In the genomic region with DNA sequence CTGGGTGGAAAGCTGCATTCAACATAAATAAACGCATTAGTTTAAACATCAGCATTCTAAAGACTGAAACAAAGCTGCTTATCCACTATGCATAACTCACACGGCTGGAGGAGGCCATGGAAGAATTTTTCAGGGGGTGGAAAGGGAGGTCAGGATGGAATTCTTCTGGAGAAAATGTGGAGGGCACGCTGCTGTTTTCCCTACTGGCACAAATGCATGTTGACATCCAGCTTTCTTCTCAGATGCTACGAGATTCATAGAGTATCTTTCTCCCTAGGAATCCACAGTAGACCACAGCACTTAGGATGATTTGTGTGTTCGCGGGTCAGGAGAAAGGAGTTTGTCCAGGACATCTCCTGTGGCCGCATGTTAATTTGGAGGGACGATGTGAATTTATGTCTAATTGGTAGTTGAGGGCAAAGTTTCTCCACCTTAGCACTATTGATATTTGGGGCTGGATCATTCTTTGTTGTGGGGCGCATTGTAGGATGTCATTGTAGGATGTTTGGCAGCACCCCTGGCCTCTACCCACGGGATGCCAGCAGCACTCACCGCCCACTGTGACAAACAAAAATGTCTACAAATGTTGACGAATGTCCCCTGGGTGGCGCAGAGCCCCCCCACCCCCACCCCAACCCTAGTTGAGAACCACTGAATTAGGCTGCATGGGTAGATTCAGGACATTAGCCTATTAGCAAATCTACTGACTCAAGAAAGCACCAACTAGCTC, we compare ENCODE assay signal across 16 cellular contexts.
DNase-seq lines count a peak whose midpoint lies in the region; ATAC-seq and TF ChIP-seq lines count a peak whose summit lies in the region.
"Had no signal": no experiment of that assay in that cellular context is flagged by ENCODE, and none has a peak within 500 bp of the region (broad histone marks: within the 10 kb centered on the region; RNA-seq: fewer than 3 reads in every experiment).

No MANE protein-coding gene starts in this region.

- H3K27me3 ChIP-seq in GM23338 (ENCODE audit: insufficient read depth): no peaks in the 10 kb centered on the region
- H3K27me3 ChIP-seq: BLaER1 treated with 17β-estradiol and CSF1 and Interleukin-3, amounts not matched to agents 10 nM and 100 nM had no signal

- H3K9me3 Mint-ChIP-seq in GM23338 (no peaks in the 10 kb centered on the region), brain (peaks cover 0 to 4% (median 0%) of the 10 kb centered on the region in 5 experiments)

- H3K27ac Mint-ChIP-seq in GM23338 (no peak overlapping the region), brain (peak overlapping the region in 3 of 5 experiments; percentile 27 to 81 (median 71))
- H3K27ac Mint-ChIP-seq: CD4-positive, CD25-positive, alpha-beta regulatory T cell had no signal

- no peaks in the 10 kb centered on the region for H3F3A ChIP-seq in GM23338 (replicated peaks; ENCODE audit: low read depth)

- peaks cover 13% of the 10 kb centered on the region for H3K4me1 ChIP-seq in GM23338 (ENCODE audit: insufficient read depth)
- H3K4me1 ChIP-seq: BLaER1 treated with 17β-estradiol and CSF1 and Interleukin-3, amounts not matched to agents 10 nM and 100 nM had no signal

- H3K36me3 ChIP-seq in GM23338 (ENCODE audit: insufficient read depth): no peaks in the 10 kb centered on the region
- H3K36me3 ChIP-seq: BLaER1 treated with 17β-estradiol and CSF1 and Interleukin-3, amounts not matched to agents 10 nM and 100 nM had no signal

- H3K4me3 Mint-ChIP-seq in GM23338 (no peak overlapping the region), brain (peak overlapping the region in 1 of 5 experiments; percentile 28)
- H3K4me3 Mint-ChIP-seq: CD4-positive, CD25-positive, alpha-beta regulatory T cell had no signal

- no peaks in the 10 kb centered on the region for H3K79me2 ChIP-seq in GM23338 (replicated peaks; ENCODE audit: insufficient read depth)

- TF ChIP-seq CTCF in GM23338 (conservative IDR thresholded peaks at IDR 0.05; ENCODE audit: low read depth in 2 of 2) (no peak), brain (conservative IDR thresholded peaks at IDR 0.05) (no peak)

- peaks cover 3% of the 10 kb centered on the region for H3K9me2 ChIP-seq in GM23338 (ENCODE audit: insufficient read depth)

- H3K36me3 Mint-ChIP-seq in GM23338 (ENCODE audit: low read depth) (no peaks in the 10 kb centered on the region), brain (no peaks in the 10 kb centered on the region)
- H3K36me3 Mint-ChIP-seq: CD4-positive, CD25-positive, alpha-beta regulatory T cell had no signal

- no peak overlapping the region for H3K4me3 ChIP-seq in GM23338
- H3K4me3 ChIP-seq: BLaER1 treated with 17β-estradiol and CSF1 and Interleukin-3, amounts not matched to agents 10 nM and 100 nM; GM23248 had no signal

- peak overlapping the region; percentile 41; the same call in 1 of the 2 replicates for H3K4me2 ChIP-seq in GM23338
- H3K4me2 ChIP-seq: BLaER1 treated with 17β-estradiol and CSF1 and Interleukin-3, amounts not matched to agents 10 nM and 100 nM had no signal

- peaks cover 7% of the 10 kb centered on the region for H3K27me3 Mint-ChIP-seq in GM23338 (ENCODE audit: insufficient read depth, low read depth, poor library complexity)
- H3K27me3 Mint-ChIP-seq in brain: peaks cover 3% of the 10 kb centered on the region
- H3K27me3 Mint-ChIP-seq: CD4-positive, CD25-positive, alpha-beta regulatory T cell had no signal

- no peak overlapping the region for H3K27ac ChIP-seq in GM23338 (ENCODE audit: low read depth)
- H3K27ac ChIP-seq: BLaER1 treated with 17β-estradiol and CSF1 and Interleukin-3, amounts not matched to agents 10 nM and 100 nM; GM23248 had no signal

- ATAC-seq in GM23338 (no peak), HG03442 (IDR thresholded peaks at IDR 0.05; ENCODE audit: unreplicated experiment) (no peak)
- ATAC-seq: HepG2 had no signal

- H2AFZ ChIP-seq in GM23338: no peak overlapping the region
- H2AFZ ChIP-seq: GM23248 had no signal

- no peaks in the 10 kb centered on the region for H4K20me1 ChIP-seq in GM23338 (replicated peaks; ENCODE audit: insufficient read depth)
- H4K20me1 ChIP-seq: BLaER1 treated with 17β-estradiol and CSF1 and Interleukin-3, amounts not matched to agents 10 nM and 100 nM had no signal

- H3K4me1 Mint-ChIP-seq in GM23338: peaks cover 23% of the 10 kb centered on the region
- peaks cover 58% of the 10 kb centered on the region for H3K4me1 Mint-ChIP-seq in brain
- H3K4me1 Mint-ChIP-seq: CD4-positive, CD25-positive, alpha-beta regulatory T cell had no signal

- DNase-seq in GM23338 (ENCODE audit: low spot score): no peak
- DNase-seq in islet precursor cell: peak; percentile 29
- peak; percentile 61 for DNase-seq in retina
- DNase-seq in NCI-H1092 (lab: John Stamatoyannopoulos, UW): no peak
- DNase-seq in RPMI8226: no peak
- DNase-seq in mucosa of gallbladder (ENCODE audit: low spot score): no peak
- DNase-seq: 8988T; CD4-positive, CD25-positive, alpha-beta regulatory T cell; DMS53; GF-D8; GM23248; H7 had no signal

TF ChIP-seq in GM23338, 12 proteins besides CTCF, POLR2A, EP300 and RAD21 (continues in another document):
- TF ChIP-seq, protein P1, sequence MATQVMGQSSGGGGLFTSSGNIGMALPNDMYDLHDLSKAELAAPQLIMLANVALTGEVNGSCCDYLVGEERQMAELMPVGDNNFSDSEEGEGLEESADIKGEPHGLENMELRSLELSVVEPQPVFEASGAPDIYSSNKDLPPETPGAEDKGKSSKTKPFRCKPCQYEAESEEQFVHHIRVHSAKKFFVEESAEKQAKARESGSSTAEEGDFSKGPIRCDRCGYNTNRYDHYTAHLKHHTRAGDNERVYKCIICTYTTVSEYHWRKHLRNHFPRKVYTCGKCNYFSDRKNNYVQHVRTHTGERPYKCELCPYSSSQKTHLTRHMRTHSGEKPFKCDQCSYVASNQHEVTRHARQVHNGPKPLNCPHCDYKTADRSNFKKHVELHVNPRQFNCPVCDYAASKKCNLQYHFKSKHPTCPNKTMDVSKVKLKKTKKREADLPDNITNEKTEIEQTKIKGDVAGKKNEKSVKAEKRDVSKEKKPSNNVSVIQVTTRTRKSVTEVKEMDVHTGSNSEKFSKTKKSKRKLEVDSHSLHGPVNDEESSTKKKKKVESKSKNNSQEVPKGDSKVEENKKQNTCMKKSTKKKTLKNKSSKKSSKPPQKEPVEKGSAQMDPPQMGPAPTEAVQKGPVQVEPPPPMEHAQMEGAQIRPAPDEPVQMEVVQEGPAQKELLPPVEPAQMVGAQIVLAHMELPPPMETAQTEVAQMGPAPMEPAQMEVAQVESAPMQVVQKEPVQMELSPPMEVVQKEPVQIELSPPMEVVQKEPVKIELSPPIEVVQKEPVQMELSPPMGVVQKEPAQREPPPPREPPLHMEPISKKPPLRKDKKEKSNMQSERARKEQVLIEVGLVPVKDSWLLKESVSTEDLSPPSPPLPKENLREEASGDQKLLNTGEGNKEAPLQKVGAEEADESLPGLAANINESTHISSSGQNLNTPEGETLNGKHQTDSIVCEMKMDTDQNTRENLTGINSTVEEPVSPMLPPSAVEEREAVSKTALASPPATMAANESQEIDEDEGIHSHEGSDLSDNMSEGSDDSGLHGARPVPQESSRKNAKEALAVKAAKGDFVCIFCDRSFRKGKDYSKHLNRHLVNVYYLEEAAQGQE (IDR thresholded peaks at IDR 0.05; ENCODE audit: unreplicated experiment): no peak
- TF ChIP-seq ZNF114 (CRISPR knock-in tag; IDR thresholded peaks at IDR 0.05) (no peak), CREB1 (CRISPR knock-in tag; IDR thresholded peaks at IDR 0.05; ENCODE audit: low read depth) (no peak), EZH2phosphoT487 (IDR thresholded peaks at IDR 0.05; ENCODE audit: unreplicated experiment) (no peak), STAT1 (IDR thresholded peaks at IDR 0.05; ENCODE audit: unreplicated experiment) (no peak), POLR2AphosphoS5 (IDR thresholded peaks at IDR 0.05; ENCODE audit: low read depth) (no peak), NANOG (IDR thresholded peaks at IDR 0.05; ENCODE audit: borderline replicate concordance) (no peak), EZH2 (IDR thresholded peaks at IDR 0.05; ENCODE audit: low read depth, unreplicated experiment) (no peak), ZNF331 (CRISPR knock-in tag; IDR thresholded peaks at IDR 0.05; ENCODE audit: low read depth) (no peak), JUNB (IDR thresholded peaks at IDR 0.05; ENCODE audit: unreplicated experiment) (no peak)
- TF ChIP-seq, protein P2, sequence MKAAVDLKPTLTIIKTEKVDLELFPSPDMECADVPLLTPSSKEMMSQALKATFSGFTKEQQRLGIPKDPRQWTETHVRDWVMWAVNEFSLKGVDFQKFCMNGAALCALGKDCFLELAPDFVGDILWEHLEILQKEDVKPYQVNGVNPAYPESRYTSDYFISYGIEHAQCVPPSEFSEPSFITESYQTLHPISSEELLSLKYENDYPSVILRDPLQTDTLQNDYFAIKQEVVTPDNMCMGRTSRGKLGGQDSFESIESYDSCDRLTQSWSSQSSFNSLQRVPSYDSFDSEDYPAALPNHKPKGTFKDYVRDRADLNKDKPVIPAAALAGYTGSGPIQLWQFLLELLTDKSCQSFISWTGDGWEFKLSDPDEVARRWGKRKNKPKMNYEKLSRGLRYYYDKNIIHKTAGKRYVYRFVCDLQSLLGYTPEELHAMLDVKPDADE (IDR thresholded peaks at IDR 0.05): no peak

Comparison
In these comparisons a context has a peak if more than half of its experiments do, and no peak if none do; other contexts are left out.
1. DNase-seq: peak in islet precursor cell (single experiment) and retina (single experiment); none in GM23338 (single experiment), NCI-H1092 (single experiment), RPMI8226 (single experiment) and mucosa of gallbladder (single experiment).